9 cellular contexts compared by ENCODE assay signal in genomic region chr20:47258745-47259695, GRCh38.
DNase-seq lines count a peak whose midpoint lies in the region; ATAC-seq and TF ChIP-seq lines count a peak whose summit lies in the region.
"Had no signal": no experiment of that assay in that cellular context is flagged by ENCODE, and none has a peak within 500 bp of the region (broad histone marks: within the 10 kb centered on the region; RNA-seq: fewer than 3 reads in every experiment).

No MANE protein-coding gene starts in this region.

- H3K9me3 ChIP-seq in mammary epithelial cell (replicated peaks; ENCODE audit: insufficient read depth, low read length) = no peaks in the 10 kb centered on the region
- H3K9me3 ChIP-seq: neutrophil had no signal

- H4K5ac ChIP-seq in mesendoderm (ENCODE audit: low read length) = no peak overlapping the region

- H3K79me2 ChIP-seq in mammary epithelial cell (ENCODE audit: insufficient read depth, low read length) (peaks cover 64% of the 10 kb centered on the region), mesendoderm (ENCODE audit: control insufficient read depth, insufficient read depth, low read length) (no peaks in the 10 kb centered on the region)

- H3K9ac ChIP-seq in mammary epithelial cell (ENCODE audit: insufficient read depth, low read length) = no peak overlapping the region
- H3K9ac ChIP-seq in mesendoderm (ENCODE audit: low read length) = no peak overlapping the region

- H3K27ac ChIP-seq in mammary epithelial cell (ENCODE audit: insufficient read depth, low read depth, low read length) (peak overlapping the region; percentile 59), mesendoderm (ENCODE audit: low read depth, low read length) (no peak overlapping the region)
- H3K27ac ChIP-seq: neutrophil had no signal

- H2BK15ac ChIP-seq in mesendoderm (replicated peaks; ENCODE audit: low read depth) = no peak overlapping the region

- H2BK120ac ChIP-seq in mesendoderm (ENCODE audit: low read depth, low read length) = no peak overlapping the region

- CTCF ChIA-PET in mammary epithelial cell (lab: Charles Lee; ENCODE audit: low non-redundant PET) = interaction anchor here (0.6 kb wide), 1 partner anchor 124 kb away, joined by 11 read pairs; no protein-coding TSS in a partner anchor

- H3K4me3 ChIP-seq in mammary epithelial cell (replicated peaks in 1 of 3; ENCODE audit: insufficient read depth in 1 of 3, low read depth in 2 of 3, low read length in 3 of 3) = no peak overlapping the region
- no peak overlapping the region for H3K4me3 ChIP-seq in mesendoderm (ENCODE audit: low read length)

- H2BK5ac ChIP-seq in mesendoderm (ENCODE audit: low read length) = no peak overlapping the region

- TF ChIP-seq CTCF in mammary epithelial cell (conservative IDR thresholded peaks at IDR 0.05 in 1 of 2, IDR thresholded peaks at IDR 0.05 in 1 of 2; ENCODE audit: extremely low read depth in 1 of 2, insufficient read depth in 1 of 2, low read depth in 1 of 2, low read length in 2 of 2) = no peak

- H3K4me1 ChIP-seq in mammary epithelial cell (ENCODE audit: insufficient read depth, low read length) (peaks cover 18% of the 10 kb centered on the region), mesendoderm (ENCODE audit: control insufficient read depth, low read depth, low read length) (no peaks in the 10 kb centered on the region)

- DNase-seq in mammary epithelial cell (peak; percentile 77), mesendoderm (no peak), SW 1271 (lab: John Stamatoyannopoulos, UW) (no peak), NCI-H345 (lab: John Stamatoyannopoulos, UW) (no peak), DMS153 treated with DMSO at 0.1 percent for 48 hours (lab: John Stamatoyannopoulos, UW; ENCODE audit: unreplicated experiment) (no peak)
- no peak for DNase-seq in activated effector memory CD4-positive, alpha-beta T cell treated with anti-CD3 and anti-CD28 coated beads, Interleukin-2, amount 50 U/mL, for 16 hours

- WGBS in mammary epithelial cell (ENCODE audit: low coverage, missing lambda C conversion rate) = 49% methylated on average over 14 of the region's 16 CpGs
- WGBS in mesendoderm (ENCODE audit: extremely low coverage, insufficient coverage, low lambda C conversion rate) = no CpG with 5 or more reads among the region's 16 CpGs

- no peaks in the 10 kb centered on the region for H4K20me1 ChIP-seq in mammary epithelial cell (ENCODE audit: insufficient read depth, low read length)

- no peak overlapping the region for H3K56ac ChIP-seq in mesendoderm (ENCODE audit: low read length)

- H3K4ac ChIP-seq in mesendoderm (ENCODE audit: low read depth, low read length) = no peak overlapping the region

- peak overlapping the region; percentile 54 for H3K23ac ChIP-seq in mesendoderm (ENCODE audit: low read length)

- TF ChIP-seq POLR2A in GM18526 (IDR thresholded peaks at IDR 0.05; ENCODE audit: extremely low read depth, insufficient read length) = peak; percentile 15

- H3K4me2 ChIP-seq in mammary epithelial cell (ENCODE audit: insufficient read depth, low read depth, low read length) (peak overlapping the region; percentile 9), mesendoderm (ENCODE audit: low read length) (no peak overlapping the region)

- H3K36me3 ChIP-seq in mammary epithelial cell (ENCODE audit: insufficient read depth, low read length) (peaks cover 5% of the 10 kb centered on the region), mesendoderm (ENCODE audit: control insufficient read depth, insufficient read depth, low read length) (peaks cover 5% of the 10 kb centered on the region)

- ATAC-seq in HG03103 (IDR thresholded peaks at IDR 0.05; ENCODE audit: low read depth, unreplicated experiment) = peak; percentile 43

- H3K27me3 ChIP-seq in mammary epithelial cell (ENCODE audit: insufficient read depth, low read length) = no peaks in the 10 kb centered on the region
- H3K27me3 ChIP-seq in mesendoderm (ENCODE audit: insufficient read depth, low read length, poor library complexity) = no peaks in the 10 kb centered on the region
- H3K27me3 ChIP-seq: neutrophil had no signal

- no peak overlapping the region for H2AK5ac ChIP-seq in mesendoderm (ENCODE audit: low read length)

- in situ Hi-C loops in mammary epithelial cell (cut with MboI; ENCODE audit: low sequenced_read_pairs in 2 of 2) = loop anchor here in 1 of 2 donors (25.0 kb wide), 1 partner anchor 378 kb away; no protein-coding TSS in a partner anchor

- no peaks in the 10 kb centered on the region for H3K79me1 ChIP-seq in mesendoderm (ENCODE audit: low read length)

- no peak overlapping the region for H4K8ac ChIP-seq in mesendoderm (ENCODE audit: low read depth, low read length)

- dilution Hi-C loops in mammary epithelial cell (cut with HindIII; ENCODE audit: low sequenced_read_pairs) = no loop called here

- no TSS peak for BruUV-seq in mammary epithelial cell (replicated peaks; lab: Mats Ljungman, UMichigan)

- no peak overlapping the region for H2AFZ ChIP-seq in mammary epithelial cell (ENCODE audit: low read depth, low read length)

- intact Hi-C loops in mammary epithelial cell (cut with micrococcal nuclease) = no loop called here

- H3K18ac ChIP-seq in mesendoderm (ENCODE audit: low read length) = no peak overlapping the region
